ENCODE assay signal across 13 cellular contexts in the genomic region with DNA sequence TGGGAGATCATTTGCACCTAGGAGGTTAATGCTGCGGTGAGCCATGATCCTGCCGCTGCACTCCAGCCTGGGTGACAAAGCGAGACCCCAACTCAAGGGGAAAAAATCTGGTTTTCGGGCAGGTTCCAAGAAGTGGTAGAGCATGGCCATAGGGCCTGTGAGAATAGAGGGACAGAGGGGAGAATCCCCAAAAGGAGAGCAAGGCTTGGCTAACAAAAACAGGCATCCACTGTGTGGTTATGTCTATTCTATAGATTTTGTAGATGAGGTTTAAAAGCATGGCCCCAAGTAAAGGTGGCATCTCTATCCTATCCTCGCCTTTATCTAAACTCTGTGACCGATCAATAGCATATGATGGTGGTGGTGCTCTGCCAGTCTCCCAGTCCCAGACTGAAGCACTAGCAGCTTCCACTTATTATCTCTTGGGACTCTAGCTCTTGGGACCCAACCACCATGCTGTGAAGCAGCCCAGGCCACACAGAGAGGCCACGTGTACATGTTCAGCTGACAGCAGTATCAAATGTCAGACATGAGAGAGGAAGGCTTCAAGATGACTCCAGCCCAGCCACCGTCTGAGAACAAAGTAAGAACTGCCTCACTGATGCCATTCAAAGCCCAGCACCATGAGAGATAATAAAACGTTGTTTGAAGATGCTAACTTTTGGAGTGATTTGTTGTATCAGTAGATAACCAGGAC.
DNase-seq lines count a peak whose midpoint lies in the region; ATAC-seq lines count a peak whose summit lies in the region.
"Had no signal": no experiment of that assay in that cellular context is flagged by ENCODE, and none has a peak within 500 bp of the region (broad histone marks: within the 10 kb centered on the region; RNA-seq: fewer than 3 reads in every experiment).

No MANE protein-coding gene starts in this region.

- H3K79me2 ChIP-seq in ACC112 (ENCODE audit: control insufficient read depth, insufficient read depth, low read length, unreplicated experiment): no peaks in the 10 kb centered on the region

- H3K4me3 ChIP-seq in ACC112 (ENCODE audit: low read depth, low read length): no peak overlapping the region
- no peak overlapping the region for H3K4me3 ChIP-seq in BLaER1 treated with 17β-estradiol and CSF1 and Interleukin-3, amounts not matched to agents 10 nM and 100 nM
- H3K4me3 ChIP-seq: pancreas, SJCRH30, suprapubic skin had no signal

- peak overlapping the region in 6 of 11 experiments; percentile 6 to 66 (median 58); a peak in 9 of 22 replicates for H3K4me2 ChIP-seq in BLaER1 treated with 17β-estradiol and CSF1 and Interleukin-3, amounts not matched to agents 10 nM and 100 nM

- peaks cover 20% of the 10 kb centered on the region; the same call in 1 of the 2 replicates for H3K36me3 ChIP-seq in ACC112 (ENCODE audit: insufficient read depth, low read length)
- peaks cover 94 to 100% (median 97%) of the 10 kb centered on the region in 11 experiments for H3K36me3 ChIP-seq in BLaER1 treated with 17β-estradiol and CSF1 and Interleukin-3, amounts not matched to agents 10 nM and 100 nM

- H4K20me1 ChIP-seq in BLaER1 treated with 17β-estradiol and CSF1 and Interleukin-3, amounts not matched to agents 10 nM and 100 nM: peaks cover 94 to 100% (median 100%) of the 10 kb centered on the region in 11 experiments; a peak in 21 of 22 replicates

- H3K27ac ChIP-seq in ACC112 (ENCODE audit: low read depth, low read length): peak overlapping the region; percentile 44; the same call in 1 of the 2 replicates
- H3K27ac ChIP-seq in BLaER1 treated with 17β-estradiol and CSF1 and Interleukin-3, amounts not matched to agents 10 nM and 100 nM: peak overlapping the region in 1 of 11 experiments; percentile 14; a peak in 1 of 22 replicates
- H3K27ac ChIP-seq: pancreas, SJCRH30, suprapubic skin had no signal

- no peaks in the 10 kb centered on the region for H3K9me3 ChIP-seq in BLaER1 treated with 17β-estradiol and CSF1 and Interleukin-3, amounts not matched to agents 10 nM and 100 nM (replicated peaks in 1 of 11)
- H3K9me3 ChIP-seq: pancreas, SJCRH30, suprapubic skin had no signal

- ATAC-seq in HG03135 (IDR thresholded peaks at IDR 0.05; ENCODE audit: unreplicated experiment) (no peak), HG02981 (IDR thresholded peaks at IDR 0.05; ENCODE audit: unreplicated experiment) (no peak)
- ATAC-seq: left lobe of liver, pancreas had no signal

- no peak overlapping the region for H2AFZ ChIP-seq in ACC112 (ENCODE audit: low read length, unreplicated experiment)

- H3K27me3 ChIP-seq in ACC112 (ENCODE audit: insufficient read depth, low read length): no peaks in the 10 kb centered on the region
- H3K27me3 ChIP-seq in BLaER1 treated with 17β-estradiol and CSF1 and Interleukin-3, amounts not matched to agents 10 nM and 100 nM: no peaks in the 10 kb centered on the region
- H3K27me3 ChIP-seq: pancreas, SJCRH30, suprapubic skin had no signal

- H3K9ac ChIP-seq in BLaER1 treated with 17β-estradiol and CSF1 and Interleukin-3, amounts not matched to agents 10 nM and 100 nM: no peak overlapping the region

- H3K4me1 ChIP-seq in ACC112 (ENCODE audit: control insufficient read depth, insufficient read depth, low read length, unreplicated experiment): peaks cover 20% of the 10 kb centered on the region
- peaks cover 0 to 34% (median 26%) of the 10 kb centered on the region in 10 experiments; a peak in 13 of 20 replicates for H3K4me1 ChIP-seq in BLaER1 treated with 17β-estradiol and CSF1 and Interleukin-3, amounts not matched to agents 10 nM and 100 nM
- H3K4me1 ChIP-seq: SJCRH30 had no signal

- DNase-seq in NCI-H2171 (lab: John Stamatoyannopoulos, UW) (peak; percentile 23), left kidney (ENCODE audit: low read depth, low spot score) (peak; percentile 59)
- DNase-seq in stimulated activated CD4-positive, alpha-beta T cell treated with anti-CD3 and anti-CD28 coated beads, Interleukin-1b, Interleukin-23, amount 100 ng/mL, for 48 hours: no peak
- DNase-seq: activated CD4-positive, alpha-beta T cell treated with anti-CD3 and anti-CD28 coated beads for 4 hours; effector CD4-positive, alpha-beta T cell; pancreas had no signal
